In the genomic region with DNA sequence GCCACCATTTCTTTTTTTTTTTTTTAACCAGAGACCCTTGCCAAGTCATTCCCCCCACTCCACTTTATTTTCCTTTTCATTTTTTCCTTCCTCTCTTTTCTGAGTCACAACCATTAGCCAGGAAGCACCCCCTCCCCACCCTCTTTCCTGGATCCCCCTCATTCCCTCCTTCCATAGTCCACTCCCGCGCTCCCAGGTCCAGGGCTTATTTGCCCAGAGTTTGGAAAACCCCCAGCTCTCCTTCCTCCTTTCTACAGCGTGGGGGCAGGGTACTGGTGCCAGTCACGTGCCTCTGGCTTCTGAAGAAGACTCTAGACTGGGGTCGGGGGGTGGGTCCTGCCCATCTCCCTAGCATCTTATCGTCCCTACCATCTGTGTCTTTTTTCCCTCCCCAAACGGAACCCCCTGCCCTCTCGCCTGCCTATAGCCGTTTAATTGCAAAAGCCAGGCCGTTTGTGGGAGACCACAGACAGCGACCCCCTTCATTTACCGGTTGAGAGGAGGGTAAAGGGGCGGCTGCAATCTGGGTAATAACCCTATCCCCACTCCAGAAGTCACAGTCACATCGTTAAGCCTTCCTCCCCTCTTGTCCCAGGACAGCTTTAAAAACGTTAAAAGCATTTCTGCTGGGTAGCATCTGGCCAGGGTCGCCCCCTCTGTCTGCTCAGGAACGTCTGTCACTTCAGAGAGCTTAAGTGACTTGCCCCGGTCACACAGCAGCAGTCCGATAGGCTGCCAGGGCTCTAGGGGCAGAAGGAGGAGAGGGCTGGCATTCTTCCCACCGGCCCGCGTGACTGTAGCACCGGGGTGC, we compare ENCODE assay signal across 8 cellular contexts. TPM values are rescaled to one million over a fixed set of nuclear protein-coding genes. Genes with fewer than 3 reads are reported as not detected.
DNase-seq lines count a peak whose midpoint lies in the region; ATAC-seq and TF ChIP-seq lines count a peak whose summit lies in the region.

No MANE protein-coding gene starts in this region.

- TF ChIP-seq CTCF in GM23338 (conservative IDR thresholded peaks at IDR 0.05; ENCODE audit: low read depth in 2 of 2) (no peak), adrenal gland (IDR thresholded peaks at IDR 0.05) (no peak), GM10248 (IDR thresholded peaks at IDR 0.05; ENCODE audit: control extremely low read depth, extremely low read depth, low read depth, missing control alignments) (no peak)

- H3K79me2 ChIP-seq in GM23338 (replicated peaks; ENCODE audit: insufficient read depth), result peaks cover 43% of the 10 kb centered on the region

- H3K27ac ChIP-seq in CD8-positive, alpha-beta memory T cell (ENCODE audit: low read depth, low read length), result peak overlapping the region; percentile 74
- peak overlapping the region; percentile 94 for H3K27ac ChIP-seq in GM23338 (ENCODE audit: low read depth)
- peak overlapping the region in 2 of 5 donors; percentile 64 to 66 for H3K27ac ChIP-seq in adrenal gland

- H3F3A ChIP-seq in GM23338 (replicated peaks; ENCODE audit: low read depth), result peaks cover 48% of the 10 kb centered on the region

- POLR2A ChIA-PET in CD8-positive, alpha-beta memory T cell (lab: Charles Lee), result interaction anchor here (0.5 to 1.5 kb wide), 8 partner anchors 10 to 203 kb away, joined by 3 to 8 read pairs (median 4); partner anchors contain the start of genes GCDH and SYCE2
- POLR2A ChIA-PET in GM10248 (lab: Yijun Ruan, JAX), result interaction anchor here (0.6 to 1.1 kb wide), 4 partner anchors 14 to 949 kb away, joined by 3 to 6 read pairs (median 4); no protein-coding TSS in a partner anchor

- no peaks in the 10 kb centered on the region for H3K27me3 ChIP-seq in CD8-positive, alpha-beta memory T cell (ENCODE audit: insufficient read depth, low read length, poor library complexity, severe bottlenecking)
- H3K27me3 ChIP-seq in GM23338 (ENCODE audit: insufficient read depth) (no peaks in the 10 kb centered on the region), adrenal gland (no peaks in the 10 kb centered on the region)

- H3K9me3 Mint-ChIP-seq in CD8-positive, alpha-beta memory T cell, result no peaks in the 10 kb centered on the region
- H3K9me3 Mint-ChIP-seq in GM23338, result no peaks in the 10 kb centered on the region
- H3K9me3 Mint-ChIP-seq in stimulated activated naive CD8-positive, alpha-beta T cell treated with anti-CD3 and anti-CD28 coated beads, Interleukin-15, amount 100 ng/mL, for 72 hours, result no peaks in the 10 kb centered on the region

- peak overlapping the region; percentile 91 to 100 (median 97) for H3K27ac Mint-ChIP-seq in CD8-positive, alpha-beta memory T cell
- peak overlapping the region; percentile 95 for H3K27ac Mint-ChIP-seq in GM23338
- peak overlapping the region; percentile 95 to 98 for H3K27ac Mint-ChIP-seq in stimulated activated naive CD8-positive, alpha-beta T cell treated with anti-CD3 and anti-CD28 coated beads, Interleukin-15, amount 100 ng/mL, for 72 hours

- peaks cover 0 to 2% of the 10 kb centered on the region in 2 donors for H3K27me3 Mint-ChIP-seq in CD8-positive, alpha-beta memory T cell
- peaks cover 14% of the 10 kb centered on the region for H3K27me3 Mint-ChIP-seq in GM23338 (ENCODE audit: insufficient read depth, low read depth, poor library complexity)
- H3K27me3 Mint-ChIP-seq in stimulated activated naive CD8-positive, alpha-beta T cell treated with anti-CD3 and anti-CD28 coated beads, Interleukin-15, amount 100 ng/mL, for 72 hours, result no peaks in the 10 kb centered on the region

- H3K4me1 Mint-ChIP-seq in CD8-positive, alpha-beta memory T cell, result peaks cover 45 to 66% (median 49%) of the 10 kb centered on the region in 3 donors
- peaks cover 41% of the 10 kb centered on the region for H3K4me1 Mint-ChIP-seq in GM23338
- peaks cover 72% of the 10 kb centered on the region for H3K4me1 Mint-ChIP-seq in stimulated activated naive CD8-positive, alpha-beta T cell treated with anti-CD3 and anti-CD28 coated beads, Interleukin-15, amount 100 ng/mL, for 72 hours

- H3K9me2 ChIP-seq in GM23338 (ENCODE audit: insufficient read depth), result no peaks in the 10 kb centered on the region

- no peak for DNase-seq in CD8-positive, alpha-beta memory T cell
- peak; percentile 91 for DNase-seq in GM23338 (ENCODE audit: low spot score)
- peak; percentile 59 to 62 for DNase-seq in NCI-H526 (lab: John Stamatoyannopoulos, UW)
- DNase-seq in adrenal gland, result peak in 4 of 7 donors; percentile 44 to 74 (median 52)
- peak; percentile 83 for DNase-seq in islet precursor cell
- peak in 1 of 2 donors; percentile 73 for DNase-seq in stimulated activated naive CD8-positive, alpha-beta T cell treated with anti-CD3 and anti-CD28 coated beads, Interleukin-15, amount 100 ng/mL, for 72 hours
- DNase-seq in GM10248 (ENCODE audit: extremely low spot score), result no peak

- CTCF ChIA-PET in CD8-positive, alpha-beta memory T cell (lab: Charles Lee), result interaction anchor here (0.6 to 1.3 kb wide), 4 partner anchors 16 to 53 kb away, joined by 3 to 6 read pairs (median 4); partner anchors contain the start of gene GCDH
- CTCF ChIA-PET in GM10248 (lab: Yijun Ruan, JAX), result interaction anchor here (1.4 kb wide), 1 partner anchor 28 kb away, joined by 3 read pairs; no protein-coding TSS in a partner anchor

- 4 to 9% (median 6%) methylated on average over 15 to 23 of the region's 23 CpGs for whole genome bisulfite sequencing in adrenal gland, 4 donors

- peak overlapping the region; percentile 76 for H3K4me2 ChIP-seq in GM23338

- ATAC-seq in GM23338, result peak; percentile 39
- ATAC-seq in stimulated activated naive CD8-positive, alpha-beta T cell treated with anti-CD3 and anti-CD28 coated beads, Interleukin-15, amount 100 ng/mL, for 72 hours, result peak; percentile 54
- no peak for ATAC-seq in HG02970 (IDR thresholded peaks at IDR 0.05; ENCODE audit: low FRiP score, unreplicated experiment)

- peaks cover 10 to 52% (median 13%) of the 10 kb centered on the region in 3 donors for H3K36me3 Mint-ChIP-seq in CD8-positive, alpha-beta memory T cell
- H3K36me3 Mint-ChIP-seq in GM23338 (ENCODE audit: low read depth), result peaks cover 41% of the 10 kb centered on the region

- no peaks in the 10 kb centered on the region for H3K9me3 ChIP-seq in CD8-positive, alpha-beta memory T cell (ENCODE audit: low read length)
- no peaks in the 10 kb centered on the region for H3K9me3 ChIP-seq in adrenal gland (replicated peaks in 1 of 3)

- intact Hi-C loops in adrenal gland (cut with DNase I), result no loop called here

- peaks cover 28% of the 10 kb centered on the region for H4K20me1 ChIP-seq in GM23338 (replicated peaks; ENCODE audit: insufficient read depth)

- no peak for TF ChIP-seq POLR2A in adrenal gland (IDR thresholded peaks at IDR 0.05)

- no peak overlapping the region; the same call in 1 of the 2 replicates for H2AFZ ChIP-seq in GM23338

- H3K4me3 Mint-ChIP-seq in CD8-positive, alpha-beta memory T cell, result peak overlapping the region; percentile 94 to 99 (median 99)
- peak overlapping the region; percentile 99 for H3K4me3 Mint-ChIP-seq in GM23338
- H3K4me3 Mint-ChIP-seq in stimulated activated naive CD8-positive, alpha-beta T cell treated with anti-CD3 and anti-CD28 coated beads, Interleukin-15, amount 100 ng/mL, for 72 hours, result peak overlapping the region; percentile 99

- peaks cover 33% of the 10 kb centered on the region for H3K36me3 ChIP-seq in CD8-positive, alpha-beta memory T cell (ENCODE audit: insufficient read depth, low read length)
- peaks cover 36% of the 10 kb centered on the region for H3K36me3 ChIP-seq in GM23338 (ENCODE audit: insufficient read depth)
- peaks cover 0 to 31% of the 10 kb centered on the region in 2 donors for H3K36me3 ChIP-seq in adrenal gland (replicated peaks in 1 of 2)

- peaks cover 51% of the 10 kb centered on the region for H3K4me1 ChIP-seq in CD8-positive, alpha-beta memory T cell (ENCODE audit: insufficient read depth, low read length)
- peaks cover 26% of the 10 kb centered on the region for H3K4me1 ChIP-seq in GM23338 (ENCODE audit: insufficient read depth)
- peaks cover 13 to 38% of the 10 kb centered on the region in 2 donors for H3K4me1 ChIP-seq in adrenal gland (replicated peaks in 1 of 2)

- peak overlapping the region; percentile 81 for H3K4me3 ChIP-seq in CD8-positive, alpha-beta memory T cell (ENCODE audit: low read length)
- H3K4me3 ChIP-seq in GM23338 (peak overlapping the region; percentile 99), adrenal gland (peak overlapping the region in 3 of 4 donors; percentile 14 to 97 (median 21))

TF ChIP-seq in GM23338, 12 proteins besides CTCF, POLR2A, EP300 and RAD21 (continues in another document):
- TF ChIP-seq CREB1 (CRISPR knock-in tag; IDR thresholded peaks at IDR 0.05; ENCODE audit: low read depth), result 0 out of 2 replicates have a peak, but pooled peaks have one; percentile 8

RNA-seq across cellular contexts. Expression of gene CALR, which starts 1.0 kb away (rescaled TPM):
- 100 to 1,000 TPM; 832 to 843 TPM for total RNA-seq in CD8-positive, alpha-beta memory T cell
- 174 TPM for polyA plus RNA-seq in CD8-positive, alpha-beta memory T cell
- 724 and 760 TPM in 2 replicates for total RNA-seq in GM23338 (2014; rRNA removed; shearing (Covaris generic))
- polyA plus RNA-seq in GM23338 (2016; fragmentation: Nextera tagmentation; extraction: Ambion mirVana) (1,131 and 1,182 TPM in 2 replicates), adrenal gland (1,000 to 10,000 TPM in 1 of 3 donors, 100 to 1,000 TPM in 2; 224 to 1,230 (median 336) TPM)
- total RNA-seq in adrenal gland, result 1,000 to 10,000 TPM in 2 of 8 donors, 100 to 1,000 TPM in 6; 271 to 1,489 (median 613) TPM

RNA-seq across cellular contexts. Expression of gene FARSA, which starts 3.9 kb away (rescaled TPM):
- total RNA-seq in CD8-positive, alpha-beta memory T cell, result 100 to 1,000 TPM; 188 to 192 TPM
- polyA plus RNA-seq in CD8-positive, alpha-beta memory T cell, result 64.5 TPM
- total RNA-seq in GM23338 (2014; rRNA removed; shearing (Covaris generic)), result 74.7 and 83.5 TPM in 2 replicates
- polyA plus RNA-seq in GM23338 (2016; fragmentation: Nextera tagmentation; extraction: Ambion mirVana) (86.4 and 86.5 TPM in 2 replicates), adrenal gland (10 to 100 TPM; 33.5 to 62.1 (median 36.0) TPM)
- 100 to 1,000 TPM in 1 of 8 donors, 10 to 100 TPM in 7; 40.6 to 102 (median 54.3) TPM for total RNA-seq in adrenal gland

RNA-seq across cellular contexts. Expression of gene RAD23A, which starts 8.2 kb away (rescaled TPM):
- total RNA-seq in CD8-positive, alpha-beta memory T cell, result 100 to 1,000 TPM; 227 to 230 TPM
- polyA plus RNA-seq in CD8-positive, alpha-beta memory T cell, result 115 TPM
- 67.0 and 69.7 TPM in 2 replicates for total RNA-seq in GM23338 (2014; rRNA removed; shearing (Covaris generic))
- 121 and 127 TPM in 2 replicates for polyA plus RNA-seq in GM23338 (2016; fragmentation: Nextera tagmentation; extraction: Ambion mirVana)
- total RNA-seq in adrenal gland, result 100 to 1,000 TPM in 5 of 8 donors, 10 to 100 TPM in 3; 66.5 to 146 (median 108) TPM
- 100 to 1,000 TPM; 112 to 240 (median 206) TPM for polyA plus RNA-seq in adrenal gland

RNA-seq across cellular contexts. Expression of gene SYCE2, which starts 18.4 kb away (rescaled TPM):
- 1 to 10 TPM; 1.5 to 2.1 TPM for total RNA-seq in CD8-positive, alpha-beta memory T cell
- not detected for polyA plus RNA-seq in CD8-positive, alpha-beta memory T cell
- total RNA-seq in GM23338 (2014; rRNA removed; shearing (Covaris generic)), result 0.62 and 0.63 TPM in 2 replicates
- polyA plus RNA-seq in GM23338 (2016; fragmentation: Nextera tagmentation; extraction: Ambion mirVana) (1.9 and 2.9 TPM in 2 replicates), adrenal gland (under 1 TPM; 0.16 to 0.24 (median 0.20) TPM)
- total RNA-seq in adrenal gland, result under 1 TPM in 1 of 8 donors, not detected in 7; 0.91 TPM

RNA-seq across cellular contexts. Expression of gene GADD45GIP1, which starts 19.6 kb away (rescaled TPM):
- 10 to 100 TPM; 37.3 to 38.6 TPM for total RNA-seq in CD8-positive, alpha-beta memory T cell
- polyA plus RNA-seq in CD8-positive, alpha-beta memory T cell, result 64.1 TPM
- total RNA-seq in GM23338 (2014; rRNA removed; shearing (Covaris generic)), result 46.5 and 63.9 TPM in 2 replicates
- 255 and 290 TPM in 2 replicates for polyA plus RNA-seq in GM23338 (2016; fragmentation: Nextera tagmentation; extraction: Ambion mirVana)
- 100 to 1,000 TPM in 1 of 8 donors, 10 to 100 TPM in 7; 26.1 to 101 (median 41.2) TPM for total RNA-seq in adrenal gland
- polyA plus RNA-seq in adrenal gland, result 100 to 1,000 TPM in 2 of 3 donors, 10 to 100 TPM in 1; 16.5 to 213 (median 183) TPM

Comparison
In these comparisons a context has a peak if more than half of its experiments do, and no peak if none do; other contexts are left out.
1. DNase-seq: peak in GM23338 (single experiment), NCI-H526 (2 of 2), adrenal gland (4 of 7) and islet precursor cell (single experiment); none in CD8-positive, alpha-beta memory T cell (0 of 5) and GM10248 (single experiment).
2. H3K4me3 ChIP-seq: peak in every context shown above with its lines; median percentile 99 in GM23338; 81 in CD8-positive, alpha-beta memory T cell; 21 in adrenal gland.
3. Peak in every context shown above with its lines, with median percentiles within 50 percentile points of each other: H3K27ac Mint-ChIP-seq and H3K4me3 Mint-ChIP-seq.